Comparison of ENCODE assay signal across 16 cellular contexts in the genomic region with DNA sequence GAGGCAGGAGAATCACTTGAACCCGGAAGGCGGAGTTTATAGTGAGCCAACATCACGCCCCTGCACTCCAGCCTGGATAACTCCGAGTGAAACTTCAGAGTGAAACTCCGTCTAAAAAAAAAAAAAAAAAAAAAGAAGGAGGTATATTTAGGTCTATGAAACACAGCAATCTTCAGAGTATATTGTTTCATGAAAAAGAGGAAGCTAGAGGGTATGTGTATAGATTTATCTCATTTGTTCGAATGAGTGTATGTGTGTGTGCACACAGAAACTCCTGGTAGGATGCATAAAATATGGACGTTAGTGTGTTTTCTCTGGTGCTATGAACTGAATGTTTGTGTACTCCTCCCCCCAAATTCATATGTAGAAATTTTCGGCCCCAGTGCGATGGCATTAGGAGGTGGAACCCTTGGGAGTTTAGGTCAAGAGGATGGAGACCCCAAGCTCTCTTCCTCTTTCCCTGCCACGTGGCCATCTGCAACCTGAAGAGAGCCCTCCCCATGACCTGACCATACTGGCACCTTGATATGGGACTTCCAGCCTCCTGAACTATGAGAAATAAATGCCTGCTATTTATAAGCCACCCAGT.
DNase-seq lines count a peak whose midpoint lies in the region; ATAC-seq and TF ChIP-seq lines count a peak whose summit lies in the region.
"Had no signal": no experiment of that assay in that cellular context is flagged by ENCODE, and none has a peak within 500 bp of the region (broad histone marks: within the 10 kb centered on the region; RNA-seq: fewer than 3 reads in every experiment).

No MANE protein-coding gene starts in this region.

- H3K36me3 Mint-ChIP-seq in naive thymus-derived CD4-positive, alpha-beta T cell = no peaks in the 10 kb centered on the region
- no peaks in the 10 kb centered on the region for H3K36me3 Mint-ChIP-seq in activated T-helper 17 cell treated with anti-CD3 and anti-CD28 coated beads, Interleukin-2, amount 50 U/mL, for 72 hours (ENCODE audit: low read depth)

- peaks cover 0 to 17% (median 0%) of the 10 kb centered on the region in 5 donors for H3K27me3 Mint-ChIP-seq in naive thymus-derived CD4-positive, alpha-beta T cell
- no peaks in the 10 kb centered on the region for H3K27me3 Mint-ChIP-seq in activated T-helper 17 cell treated with anti-CD3 and anti-CD28 coated beads, Interleukin-2, amount 50 U/mL, for 72 hours

- H3K4me1 ChIP-seq in RWPE2 (ENCODE audit: insufficient read depth, poor library complexity, severe bottlenecking) = peaks cover 10% of the 10 kb centered on the region
- H3K4me1 ChIP-seq in naive thymus-derived CD4-positive, alpha-beta T cell (ENCODE audit: control insufficient read depth in 2 of 2, insufficient read depth in 2 of 2, low read length in 2 of 2) = peaks cover 0 to 11% of the 10 kb centered on the region in 2 donors
- H3K4me1 ChIP-seq: foreskin keratinocyte had no signal

- CTCF ChIA-PET in naive thymus-derived CD4-positive, alpha-beta T cell (lab: Charles Lee) = no interaction called here

- H3K36me3 ChIP-seq in RWPE2 (ENCODE audit: low read depth) = no peaks in the 10 kb centered on the region
- no peaks in the 10 kb centered on the region for H3K36me3 ChIP-seq in naive thymus-derived CD4-positive, alpha-beta T cell (ENCODE audit: control insufficient read depth in 2 of 3, insufficient read depth in 3 of 3, low read length in 3 of 3)
- H3K36me3 ChIP-seq: ovary, tibial artery had no signal

- TF ChIP-seq CTCF in GM12865 (IDR thresholded peaks at IDR 0.05; ENCODE audit: insufficient read depth, low read depth, low read length, missing control alignments) = no peak
- TF ChIP-seq CTCF in RWPE2 (IDR thresholded peaks at IDR 0.05; ENCODE audit: poor library complexity, severe bottlenecking) = no peak

- ATAC-seq in RWPE2 (ENCODE audit: low read depth) = no peak
- peak; percentile 61 for ATAC-seq in naive thymus-derived CD4-positive, alpha-beta T cell
- ATAC-seq in activated T-helper 17 cell treated with anti-CD3 and anti-CD28 coated beads, Interleukin-2, amount 50 U/mL, for 72 hours (replicated peaks) = no peak
- no peak for ATAC-seq in HG03432 (IDR thresholded peaks at IDR 0.05; ENCODE audit: unreplicated experiment)
- ATAC-seq: foreskin keratinocyte had no signal

- peak overlapping the region; percentile 93 for H3K4me3 ChIP-seq in GM12865 (ENCODE audit: low read depth, low read length)
- H3K4me3 ChIP-seq in RWPE2 (ENCODE audit: severe bottlenecking) = no peak overlapping the region
- no peak overlapping the region for H3K4me3 ChIP-seq in naive thymus-derived CD4-positive, alpha-beta T cell (ENCODE audit: low read length)
- H3K4me3 ChIP-seq: ovary, tibial artery had no signal

- H3K9me3 ChIP-seq in RWPE2 (ENCODE audit: severe bottlenecking) = no peaks in the 10 kb centered on the region
- no peaks in the 10 kb centered on the region for H3K9me3 ChIP-seq in naive thymus-derived CD4-positive, alpha-beta T cell (ENCODE audit: control insufficient read depth in 2 of 3, low read length in 3 of 3)
- H3K9me3 ChIP-seq: ovary, tibial artery had no signal

- peak overlapping the region in 2 of 9 donors; percentile 45 to 49 for H3K27ac Mint-ChIP-seq in naive thymus-derived CD4-positive, alpha-beta T cell
- no peak overlapping the region for H3K27ac Mint-ChIP-seq in activated T-helper 17 cell treated with anti-CD3 and anti-CD28 coated beads, Interleukin-2, amount 50 U/mL, for 72 hours
- H3K27ac Mint-ChIP-seq: activated naive CD4-positive, alpha-beta T cell treated with anti-CD3 and anti-CD28 coated beads for 36 hours; T-helper 1 cell treated with Interleukin-12 subunit alpha and Interleukin-12 subunit beta and Interleukin-4 antibody, amounts not matched to agents 30 μg/mL and 1 μg/mL, for 36 hours had no signal

- intact Hi-C loops in naive thymus-derived CD4-positive, alpha-beta T cell (cut with micrococcal nuclease) = no loop called here

- H3K4me1 Mint-ChIP-seq in naive thymus-derived CD4-positive, alpha-beta T cell = peaks cover 12 to 29% (median 21%) of the 10 kb centered on the region in 7 donors
- H3K4me1 Mint-ChIP-seq in activated T-helper 17 cell treated with anti-CD3 and anti-CD28 coated beads, Interleukin-2, amount 50 U/mL, for 72 hours = peaks cover 3% of the 10 kb centered on the region

- peaks cover 0 to 3% (median 0%) of the 10 kb centered on the region in 11 donors for H3K9me3 Mint-ChIP-seq in naive thymus-derived CD4-positive, alpha-beta T cell
- no peaks in the 10 kb centered on the region for H3K9me3 Mint-ChIP-seq in activated T-helper 17 cell treated with anti-CD3 and anti-CD28 coated beads, Interleukin-2, amount 50 U/mL, for 72 hours
- H3K9me3 Mint-ChIP-seq: activated naive CD4-positive, alpha-beta T cell treated with anti-CD3 and anti-CD28 coated beads for 36 hours had no signal

- peak; percentile 61 for DNase-seq in GM12865 (ENCODE audit: low read depth)
- peak; percentile 5 to 26 for DNase-seq in Kasumi-1 (lab: John Stamatoyannopoulos, UW)
- peak; percentile 23 for DNase-seq in RWPE2 (ENCODE audit: low spot score)
- DNase-seq in naive thymus-derived CD4-positive, alpha-beta T cell = no peak
- no peak for DNase-seq in activated effector memory CD4-positive, alpha-beta T cell treated with Interleukin-2 at 50 U/mL for 16 hours
- no peak for DNase-seq in HuH-7 (ENCODE audit: low spot score)
- DNase-seq: activated naive CD4-positive, alpha-beta T cell treated with anti-CD3 and anti-CD28 coated beads for 36 hours; DMS153; foreskin keratinocyte; NCI-H2029 treated with DMSO at 0.1 percent for 48 hours; ovary; stimulated activated CD4-positive, alpha-beta T cell treated with anti-CD3 and anti-CD28 coated beads, Interleukin-4, amount 100 ng/mL, for 24 hours; tibial artery had no signal

- H3K27me3 ChIP-seq in RWPE2 (ENCODE audit: insufficient read depth, poor library complexity, severe bottlenecking) = no peaks in the 10 kb centered on the region
- no peaks in the 10 kb centered on the region for H3K27me3 ChIP-seq in naive thymus-derived CD4-positive, alpha-beta T cell (ENCODE audit: control insufficient read depth in 2 of 2, insufficient read depth in 2 of 2, low read length in 2 of 2)
- H3K27me3 ChIP-seq: ovary had no signal

- POLR2A ChIA-PET in naive thymus-derived CD4-positive, alpha-beta T cell (lab: Charles Lee) = interaction anchor here (1.0 to 2.3 kb wide), 3 partner anchors 10 to 47 kb away, joined by 5 to 11 read pairs (median 5); no protein-coding TSS in a partner anchor

- H3K27ac ChIP-seq in RWPE2 (ENCODE audit: poor library complexity, severe bottlenecking) = no peak overlapping the region
- no peak overlapping the region for H3K27ac ChIP-seq in naive thymus-derived CD4-positive, alpha-beta T cell (ENCODE audit: low read depth, low read length)
- H3K27ac ChIP-seq: foreskin keratinocyte, ovary, tibial artery had no signal

- no peak overlapping the region for H3K4me3 Mint-ChIP-seq in naive thymus-derived CD4-positive, alpha-beta T cell
- H3K4me3 Mint-ChIP-seq in activated T-helper 17 cell treated with anti-CD3 and anti-CD28 coated beads, Interleukin-2, amount 50 U/mL, for 72 hours = no peak overlapping the region
- H3K4me3 Mint-ChIP-seq: activated naive CD4-positive, alpha-beta T cell treated with anti-CD3 and anti-CD28 coated beads for 36 hours; T-helper 1 cell treated with Interleukin-12 subunit alpha and Interleukin-12 subunit beta and Interleukin-4 antibody, amounts not matched to agents 30 μg/mL and 1 μg/mL, for 36 hours had no signal

Comparison
In these comparisons a context has a peak if more than half of its experiments do, and no peak if none do; other contexts are left out.
1. DNase-seq: peak in GM12865 (single experiment), Kasumi-1 (2 of 2) and RWPE2 (single experiment); none in naive thymus-derived CD4-positive, alpha-beta T cell (0 of 9), activated effector memory CD4-positive, alpha-beta T cell treated with Interleukin-2 at 50 U/mL for 16 hours (single experiment) and HuH-7 (single experiment).